2 cellular contexts compared by ENCODE assay signal in the genomic region with DNA sequence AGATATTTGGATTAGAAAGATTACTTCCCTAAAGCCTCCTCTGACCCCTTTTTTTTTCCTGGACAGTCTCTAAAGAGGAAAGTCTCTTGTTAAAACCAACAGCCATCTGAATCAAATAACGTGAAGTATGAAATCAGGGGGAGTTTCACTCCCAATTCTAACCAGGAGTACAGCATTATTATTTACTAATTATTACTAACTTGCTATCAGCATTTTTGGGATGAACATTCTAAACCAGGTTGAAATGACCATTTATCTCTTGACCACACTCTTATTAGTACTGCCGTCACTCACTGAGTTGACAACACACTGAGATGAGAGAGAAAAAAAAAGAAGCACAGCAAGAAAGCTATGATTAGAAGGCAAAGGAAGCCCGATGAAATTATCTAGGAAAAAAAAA.
TF ChIP-seq lines count a peak whose summit lies in the region.

No MANE protein-coding gene starts in this region.

TF ChIP-seq in HCT116, 20 proteins besides CTCF, POLR2A, EP300 and RAD21:
- TF ChIP-seq EZH2phosphoT487 (IDR thresholded peaks at IDR 0.05; ENCODE audit: borderline replicate concordance) (no peak), ZFX (IDR thresholded peaks at IDR 0.05) (no peak), ATF3 (IDR thresholded peaks at IDR 0.05) (no peak), SIN3A (IDR thresholded peaks at IDR 0.05; ENCODE audit: low read depth) (no peak), SRF (IDR thresholded peaks at IDR 0.05; ENCODE audit: low read depth) (no peak)
- TF ChIP-seq, protein P1, sequence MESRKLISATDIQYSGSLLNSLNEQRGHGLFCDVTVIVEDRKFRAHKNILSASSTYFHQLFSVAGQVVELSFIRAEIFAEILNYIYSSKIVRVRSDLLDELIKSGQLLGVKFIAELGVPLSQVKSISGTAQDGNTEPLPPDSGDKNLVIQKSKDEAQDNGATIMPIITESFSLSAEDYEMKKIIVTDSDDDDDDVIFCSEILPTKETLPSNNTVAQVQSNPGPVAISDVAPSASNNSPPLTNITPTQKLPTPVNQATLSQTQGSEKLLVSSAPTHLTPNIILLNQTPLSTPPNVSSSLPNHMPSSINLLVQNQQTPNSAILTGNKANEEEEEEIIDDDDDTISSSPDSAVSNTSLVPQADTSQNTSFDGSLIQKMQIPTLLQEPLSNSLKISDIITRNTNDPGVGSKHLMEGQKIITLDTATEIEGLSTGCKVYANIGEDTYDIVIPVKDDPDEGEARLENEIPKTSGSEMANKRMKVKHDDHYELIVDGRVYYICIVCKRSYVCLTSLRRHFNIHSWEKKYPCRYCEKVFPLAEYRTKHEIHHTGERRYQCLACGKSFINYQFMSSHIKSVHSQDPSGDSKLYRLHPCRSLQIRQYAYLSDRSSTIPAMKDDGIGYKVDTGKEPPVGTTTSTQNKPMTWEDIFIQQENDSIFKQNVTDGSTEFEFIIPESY (IDR thresholded peaks at IDR 0.05; ENCODE audit: extremely low read depth, insufficient replicate concordance, low read length), result no peak
- TF ChIP-seq, protein P2, sequence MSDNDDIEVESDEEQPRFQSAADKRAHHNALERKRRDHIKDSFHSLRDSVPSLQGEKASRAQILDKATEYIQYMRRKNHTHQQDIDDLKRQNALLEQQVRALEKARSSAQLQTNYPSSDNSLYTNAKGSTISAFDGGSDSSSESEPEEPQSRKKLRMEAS (IDR thresholded peaks at IDR 0.05), result no peak

TF ChIP-seq in K562, 482 proteins besides CTCF, POLR2A, EP300 and RAD21 (continued from another document and continues in another):
- 0 out of 2 replicates have a peak, but pooled peaks have one; percentile 5 for TF ChIP-seq ILK (tag; IDR thresholded peaks at IDR 0.05; ENCODE audit: borderline replicate concordance, low read depth)
- no peak for TF ChIP-seq ARHGAP35 (IDR thresholded peaks at IDR 0.05; ENCODE audit: partially characterized antibody)
- TF ChIP-seq CREB3L1 (IDR thresholded peaks at IDR 0.05; ENCODE audit: borderline replicate concordance, low read depth), result no peak
- TF ChIP-seq, protein P1 (CRISPR knock-in tag; IDR thresholded peaks at IDR 0.05), result no peak
- TF ChIP-seq, protein P3, sequence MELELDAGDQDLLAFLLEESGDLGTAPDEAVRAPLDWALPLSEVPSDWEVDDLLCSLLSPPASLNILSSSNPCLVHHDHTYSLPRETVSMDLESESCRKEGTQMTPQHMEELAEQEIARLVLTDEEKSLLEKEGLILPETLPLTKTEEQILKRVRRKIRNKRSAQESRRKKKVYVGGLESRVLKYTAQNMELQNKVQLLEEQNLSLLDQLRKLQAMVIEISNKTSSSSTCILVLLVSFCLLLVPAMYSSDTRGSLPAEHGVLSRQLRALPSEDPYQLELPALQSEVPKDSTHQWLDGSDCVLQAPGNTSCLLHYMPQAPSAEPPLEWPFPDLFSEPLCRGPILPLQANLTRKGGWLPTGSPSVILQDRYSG (tag; conservative IDR thresholded peaks at IDR 0.05; ENCODE audit: low read depth), result peak; percentile 53; the same call in 1 of the 2 replicates
- TF ChIP-seq NFE2L1 (tag; IDR thresholded peaks at IDR 0.05; ENCODE audit: borderline replicate concordance, low read depth), result no peak
- TF ChIP-seq ZNF589 (CRISPR knock-in tag; IDR thresholded peaks at IDR 0.05; ENCODE audit: low read depth), result peak; percentile 74
- TF ChIP-seq, protein P4, sequence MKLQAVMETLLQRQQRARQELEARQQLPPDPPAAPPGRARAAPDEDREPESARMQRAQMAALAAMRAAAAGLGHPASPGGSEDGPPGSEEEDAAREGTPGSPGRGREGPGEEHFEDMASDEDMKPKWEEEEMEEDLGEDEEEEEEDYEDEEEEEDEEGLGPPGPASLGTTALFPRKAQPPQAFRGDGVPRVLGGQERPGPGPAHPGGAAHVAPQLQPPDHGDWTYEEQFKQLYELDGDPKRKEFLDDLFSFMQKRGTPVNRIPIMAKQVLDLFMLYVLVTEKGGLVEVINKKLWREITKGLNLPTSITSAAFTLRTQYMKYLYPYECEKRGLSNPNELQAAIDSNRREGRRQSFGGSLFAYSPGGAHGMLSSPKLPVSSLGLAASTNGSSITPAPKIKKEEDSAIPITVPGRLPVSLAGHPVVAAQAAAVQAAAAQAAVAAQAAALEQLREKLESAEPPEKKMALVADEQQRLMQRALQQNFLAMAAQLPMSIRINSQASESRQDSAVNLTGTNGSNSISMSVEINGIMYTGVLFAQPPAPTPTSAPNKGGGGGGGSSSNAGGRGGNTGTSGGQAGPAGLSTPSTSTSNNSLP (IDR thresholded peaks at IDR 0.05; ENCODE audit: borderline replicate concordance, low read depth, low read length), result no peak
- no peak for TF ChIP-seq NFRKB (IDR thresholded peaks at IDR 0.05; ENCODE audit: low read depth)
- no peak for TF ChIP-seq CBX2 (IDR thresholded peaks at IDR 0.05; ENCODE audit: insufficient read depth, low read length, poor library complexity, severe bottlenecking)
- TF ChIP-seq NUFIP1 (IDR thresholded peaks at IDR 0.05; ENCODE audit: partially characterized antibody), result no peak
- TF ChIP-seq, protein P5, sequence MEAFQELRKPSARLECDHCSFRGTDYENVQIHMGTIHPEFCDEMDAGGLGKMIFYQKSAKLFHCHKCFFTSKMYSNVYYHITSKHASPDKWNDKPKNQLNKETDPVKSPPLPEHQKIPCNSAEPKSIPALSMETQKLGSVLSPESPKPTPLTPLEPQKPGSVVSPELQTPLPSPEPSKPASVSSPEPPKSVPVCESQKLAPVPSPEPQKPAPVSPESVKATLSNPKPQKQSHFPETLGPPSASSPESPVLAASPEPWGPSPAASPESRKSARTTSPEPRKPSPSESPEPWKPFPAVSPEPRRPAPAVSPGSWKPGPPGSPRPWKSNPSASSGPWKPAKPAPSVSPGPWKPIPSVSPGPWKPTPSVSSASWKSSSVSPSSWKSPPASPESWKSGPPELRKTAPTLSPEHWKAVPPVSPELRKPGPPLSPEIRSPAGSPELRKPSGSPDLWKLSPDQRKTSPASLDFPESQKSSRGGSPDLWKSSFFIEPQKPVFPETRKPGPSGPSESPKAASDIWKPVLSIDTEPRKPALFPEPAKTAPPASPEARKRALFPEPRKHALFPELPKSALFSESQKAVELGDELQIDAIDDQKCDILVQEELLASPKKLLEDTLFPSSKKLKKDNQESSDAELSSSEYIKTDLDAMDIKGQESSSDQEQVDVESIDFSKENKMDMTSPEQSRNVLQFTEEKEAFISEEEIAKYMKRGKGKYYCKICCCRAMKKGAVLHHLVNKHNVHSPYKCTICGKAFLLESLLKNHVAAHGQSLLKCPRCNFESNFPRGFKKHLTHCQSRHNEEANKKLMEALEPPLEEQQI (IDR thresholded peaks at IDR 0.05), result no peak
- TF ChIP-seq ZNF695 (CRISPR knock-in tag; IDR thresholded peaks at IDR 0.05), result no peak
- 0 out of 2 replicates have a peak, but pooled peaks have one; percentile 1 for TF ChIP-seq CBFA2T2 (conservative IDR thresholded peaks at IDR 0.05)
- peak; percentile 40; the same call in 1 of the 2 replicates for TF ChIP-seq CXXC5 (CRISPR knock-in tag; IDR thresholded peaks at IDR 0.05)
- TF ChIP-seq HDAC8 (tag; IDR thresholded peaks at IDR 0.05), result no peak
- TF ChIP-seq ZNF507 (tag; conservative IDR thresholded peaks at IDR 0.05), result no peak
- no peak for TF ChIP-seq SMARCC2 (IDR thresholded peaks at IDR 0.05; ENCODE audit: low read depth)
- TF ChIP-seq C11orf30 (IDR thresholded peaks at IDR 0.05; ENCODE audit: low read depth), result no peak
- TF ChIP-seq PHF20 (IDR thresholded peaks at IDR 0.05; ENCODE audit: partially characterized antibody), result no peak
- TF ChIP-seq BRD4 (IDR thresholded peaks at IDR 0.05), result no peak
- TF ChIP-seq GATAD2A (IDR thresholded peaks at IDR 0.05), result no peak
- no peak for TF ChIP-seq E2F3 (CRISPR knock-in tag; IDR thresholded peaks at IDR 0.05)
- peak; percentile 77 for TF ChIP-seq MECOM (CRISPR knock-in tag; IDR thresholded peaks at IDR 0.05)
- TF ChIP-seq, protein P6, sequence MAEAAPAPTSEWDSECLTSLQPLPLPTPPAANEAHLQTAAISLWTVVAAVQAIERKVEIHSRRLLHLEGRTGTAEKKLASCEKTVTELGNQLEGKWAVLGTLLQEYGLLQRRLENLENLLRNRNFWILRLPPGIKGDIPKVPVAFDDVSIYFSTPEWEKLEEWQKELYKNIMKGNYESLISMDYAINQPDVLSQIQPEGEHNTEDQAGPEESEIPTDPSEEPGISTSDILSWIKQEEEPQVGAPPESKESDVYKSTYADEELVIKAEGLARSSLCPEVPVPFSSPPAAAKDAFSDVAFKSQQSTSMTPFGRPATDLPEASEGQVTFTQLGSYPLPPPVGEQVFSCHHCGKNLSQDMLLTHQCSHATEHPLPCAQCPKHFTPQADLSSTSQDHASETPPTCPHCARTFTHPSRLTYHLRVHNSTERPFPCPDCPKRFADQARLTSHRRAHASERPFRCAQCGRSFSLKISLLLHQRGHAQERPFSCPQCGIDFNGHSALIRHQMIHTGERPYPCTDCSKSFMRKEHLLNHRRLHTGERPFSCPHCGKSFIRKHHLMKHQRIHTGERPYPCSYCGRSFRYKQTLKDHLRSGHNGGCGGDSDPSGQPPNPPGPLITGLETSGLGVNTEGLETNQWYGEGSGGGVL (CRISPR knock-in tag; IDR thresholded peaks at IDR 0.05), result no peak
- peak; percentile 28 for TF ChIP-seq HDAC3 (IDR thresholded peaks at IDR 0.05; ENCODE audit: borderline replicate concordance, partially characterized antibody)
- TF ChIP-seq ZNF274 (IDR thresholded peaks at IDR 0.05; ENCODE audit: borderline replicate concordance, low read depth, low read length), result no peak
- TF ChIP-seq DMBX1 (CRISPR knock-in tag; IDR thresholded peaks at IDR 0.05; ENCODE audit: borderline replicate concordance), result peak; percentile 50; the same call in 1 of the 2 replicates
- TF ChIP-seq, protein P7, sequence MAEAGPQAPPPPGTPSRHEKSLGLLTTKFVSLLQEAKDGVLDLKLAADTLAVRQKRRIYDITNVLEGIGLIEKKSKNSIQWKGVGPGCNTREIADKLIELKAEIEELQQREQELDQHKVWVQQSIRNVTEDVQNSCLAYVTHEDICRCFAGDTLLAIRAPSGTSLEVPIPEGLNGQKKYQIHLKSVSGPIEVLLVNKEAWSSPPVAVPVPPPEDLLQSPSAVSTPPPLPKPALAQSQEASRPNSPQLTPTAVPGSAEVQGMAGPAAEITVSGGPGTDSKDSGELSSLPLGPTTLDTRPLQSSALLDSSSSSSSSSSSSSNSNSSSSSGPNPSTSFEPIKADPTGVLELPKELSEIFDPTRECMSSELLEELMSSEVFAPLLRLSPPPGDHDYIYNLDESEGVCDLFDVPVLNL (CRISPR knock-in tag; IDR thresholded peaks at IDR 0.05; ENCODE audit: low read depth), result no peak
- no peak for TF ChIP-seq SMARCA5 (IDR thresholded peaks at IDR 0.05)
- no peak for TF ChIP-seq CTBP1 (IDR thresholded peaks at IDR 0.05; ENCODE audit: borderline replicate concordance)
